In the genomic region with DNA sequence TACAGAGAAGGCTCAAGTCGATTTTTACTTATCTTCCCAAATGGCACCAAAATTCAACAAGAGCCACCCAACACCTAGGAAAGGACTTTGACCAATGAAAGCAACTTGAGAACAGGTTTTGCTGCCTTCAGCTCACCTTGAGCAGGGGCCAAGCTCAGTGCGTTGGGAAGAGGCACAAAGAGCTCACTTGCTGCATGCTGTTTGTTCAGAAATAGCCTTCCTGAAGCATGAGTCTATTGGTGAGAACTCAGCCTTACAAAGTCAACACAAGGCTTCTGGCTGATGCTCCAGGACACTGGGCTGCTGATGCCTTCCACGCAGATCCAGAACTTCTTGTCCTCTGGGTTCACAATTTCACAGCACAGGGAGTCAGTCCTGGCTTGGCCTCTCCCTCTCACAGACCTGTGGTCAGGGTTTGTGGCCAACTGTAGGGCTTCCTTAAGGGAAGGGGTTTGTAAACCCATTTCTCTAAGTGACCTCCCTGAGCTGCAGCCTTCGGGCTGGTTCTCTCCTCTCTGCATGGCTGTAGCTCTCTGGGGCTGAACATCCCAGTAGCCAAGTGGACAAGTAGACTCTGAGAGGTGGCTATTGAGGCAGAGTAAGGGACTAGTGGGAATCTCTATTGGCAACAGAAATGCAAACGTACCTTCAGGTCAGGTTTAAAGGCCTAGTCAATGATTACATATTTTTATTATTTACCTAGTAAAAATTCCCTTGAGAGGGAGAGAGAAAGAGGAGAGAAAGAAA, we compare ENCODE assay signal across 1 cellular context.
TF ChIP-seq lines count a peak whose summit lies in the region.

No MANE protein-coding gene starts in this region.

TF ChIP-seq in H1, 55 proteins besides CTCF, POLR2A, EP300 and RAD21 (continued from another document):
- TF ChIP-seq, protein P1, sequence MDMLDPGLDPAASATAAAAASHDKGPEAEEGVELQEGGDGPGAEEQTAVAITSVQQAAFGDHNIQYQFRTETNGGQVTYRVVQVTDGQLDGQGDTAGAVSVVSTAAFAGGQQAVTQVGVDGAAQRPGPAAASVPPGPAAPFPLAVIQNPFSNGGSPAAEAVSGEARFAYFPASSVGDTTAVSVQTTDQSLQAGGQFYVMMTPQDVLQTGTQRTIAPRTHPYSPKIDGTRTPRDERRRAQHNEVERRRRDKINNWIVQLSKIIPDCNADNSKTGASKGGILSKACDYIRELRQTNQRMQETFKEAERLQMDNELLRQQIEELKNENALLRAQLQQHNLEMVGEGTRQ (IDR thresholded peaks at IDR 0.05; ENCODE audit: low read length): no peak
- TF ChIP-seq GABPA (IDR thresholded peaks at IDR 0.05; ENCODE audit: borderline replicate concordance, insufficient read depth, low read length) (no peak), SUZ12 (IDR thresholded peaks at IDR 0.05; ENCODE audit: low read length) (no peak), PHF8 (conservative IDR thresholded peaks at IDR 0.05; ENCODE audit: low read depth, low read length) (no peak), RFX5 (IDR thresholded peaks at IDR 0.05; ENCODE audit: borderline replicate concordance, low read depth, low read length) (no peak), POLR2AphosphoS5 (IDR thresholded peaks at IDR 0.05; ENCODE audit: low read depth, low read length) (no peak), HDAC2 (IDR thresholded peaks at IDR 0.05; ENCODE audit: borderline replicate concordance in 1 of 2, low read depth in 2 of 2, low read length in 2 of 2) (no peak), KDM4A (IDR thresholded peaks at IDR 0.05; ENCODE audit: low read depth, low read length, severe bottlenecking) (no peak)
- TF ChIP-seq, protein P2, sequence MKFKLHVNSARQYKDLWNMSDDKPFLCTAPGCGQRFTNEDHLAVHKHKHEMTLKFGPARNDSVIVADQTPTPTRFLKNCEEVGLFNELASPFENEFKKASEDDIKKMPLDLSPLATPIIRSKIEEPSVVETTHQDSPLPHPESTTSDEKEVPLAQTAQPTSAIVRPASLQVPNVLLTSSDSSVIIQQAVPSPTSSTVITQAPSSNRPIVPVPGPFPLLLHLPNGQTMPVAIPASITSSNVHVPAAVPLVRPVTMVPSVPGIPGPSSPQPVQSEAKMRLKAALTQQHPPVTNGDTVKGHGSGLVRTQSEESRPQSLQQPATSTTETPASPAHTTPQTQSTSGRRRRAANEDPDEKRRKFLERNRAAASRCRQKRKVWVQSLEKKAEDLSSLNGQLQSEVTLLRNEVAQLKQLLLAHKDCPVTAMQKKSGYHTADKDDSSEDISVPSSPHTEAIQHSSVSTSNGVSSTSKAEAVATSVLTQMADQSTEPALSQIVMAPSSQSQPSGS (IDR thresholded peaks at IDR 0.05; ENCODE audit: low read length): no peak
TF ChIP-seq in H1: peak in this region for 0.
